10 cellular contexts compared by ENCODE assay signal in the genomic region with DNA sequence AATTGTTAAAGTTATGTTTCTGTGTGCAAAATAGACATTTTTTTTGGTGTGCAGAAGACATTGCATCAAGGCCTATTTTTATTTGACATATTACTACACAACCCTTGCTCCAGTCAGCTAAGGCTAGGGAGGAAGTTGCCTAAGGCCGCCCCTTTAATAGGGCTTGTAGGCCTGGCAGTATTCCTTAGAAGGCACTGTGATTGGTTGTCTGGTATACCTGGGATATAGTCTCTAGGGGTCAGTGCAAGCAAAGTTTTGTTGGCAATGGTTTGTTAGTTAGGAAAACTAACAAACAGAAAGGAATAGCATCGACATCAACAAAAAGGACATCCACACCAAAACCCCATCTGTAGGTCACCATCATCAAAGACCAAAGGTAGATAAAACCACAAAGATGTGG.
A peak's percentile ranks its signal among the peaks of the same experiment; 100 is the strongest.
DNase-seq lines count a peak whose midpoint lies in the region; FAIRE-seq and TF ChIP-seq lines count a peak whose summit lies in the region.
"Had no signal": no experiment of that assay in that cellular context is flagged by ENCODE, and none has a peak within 500 bp of the region (broad histone marks: within the 10 kb centered on the region; RNA-seq: fewer than 3 reads in every experiment).

No MANE protein-coding gene starts in this region.

- peak; percentile 59 for TF ChIP-seq CTCF in LNCaP clone FGC (IDR thresholded peaks at IDR 0.05; ENCODE audit: control insufficient read depth, extremely low read depth, insufficient read depth)

- FAIRE-seq in H54 (lab: Jason Lieb, UNC), result no peak

- H3K4me1 ChIP-seq in effector memory CD4-positive, alpha-beta T cell (ENCODE audit: control insufficient read depth, insufficient read depth, low read length, poor library complexity, severe bottlenecking), result no peaks in the 10 kb centered on the region

- TF ChIP-seq POLR2A in H54 (IDR thresholded peaks at IDR 0.05; ENCODE audit: low read depth, low read length), result no peak

- H3K27ac ChIP-seq in effector memory CD4-positive, alpha-beta T cell (ENCODE audit: insufficient read depth, low read length, poor library complexity, severe bottlenecking), result no peak overlapping the region

- peak; percentile 45 for DNase-seq in ELF-1 (ENCODE audit: low read depth, low spot score)
- peak; percentile 59 for DNase-seq in LNCaP clone FGC (ENCODE audit: low read depth)
- DNase-seq in astrocyte of the hippocampus (ENCODE audit: low read depth, low spot score), result peak; percentile 11
- DNase-seq in kidney tubule cell (ENCODE audit: low spot score), result peak; percentile 38
- no peak for DNase-seq in hypothalamus (lab: John Stamatoyannopoulos, UW)
- DNase-seq in effector memory CD4-positive, alpha-beta T cell, result no peak
- DNase-seq in stimulated activated naive CD4-positive, alpha-beta T cell (lab: John Stamatoyannopoulos, UW), result no peak
- no peak for DNase-seq in H54 (ENCODE audit: insufficient read length, low spot score)
- DNase-seq: activated naive CD8-positive, alpha-beta T cell treated with anti-CD3 and anti-CD28 coated beads, Interleukin-2, amount 10 ng/mL, durations not matched to agents 7 days and 5 days; DND-41 had no signal

- no peaks in the 10 kb centered on the region for H3K27me3 ChIP-seq in effector memory CD4-positive, alpha-beta T cell (replicated peaks; ENCODE audit: control insufficient read depth, insufficient read depth, low read length, poor library complexity, severe bottlenecking)

- no peaks in the 10 kb centered on the region for H3K9me3 ChIP-seq in effector memory CD4-positive, alpha-beta T cell (ENCODE audit: control insufficient read depth, low read length)

- H3K4me3 ChIP-seq in LNCaP clone FGC (ENCODE audit: low read depth, low read length), result no peak overlapping the region
- no peak overlapping the region for H3K4me3 ChIP-seq in effector memory CD4-positive, alpha-beta T cell (ENCODE audit: insufficient read depth, low read depth, low read length, poor library complexity, severe bottlenecking)

- H3K36me3 ChIP-seq in effector memory CD4-positive, alpha-beta T cell (ENCODE audit: control insufficient read depth, insufficient read depth, low read length), result no peaks in the 10 kb centered on the region

Comparison
In these comparisons a context has a peak if more than half of its experiments do, and no peak if none do; other contexts are left out.
1. DNase-seq: peak in ELF-1 (single experiment), LNCaP clone FGC (single experiment), astrocyte of the hippocampus (single experiment) and kidney tubule cell (single experiment); none in hypothalamus (0 of 51), effector memory CD4-positive, alpha-beta T cell (0 of 3), stimulated activated naive CD4-positive, alpha-beta T cell (0 of 6) and H54 (single experiment).